ENCODE assay signal across 13 cellular contexts in the genomic region with DNA sequence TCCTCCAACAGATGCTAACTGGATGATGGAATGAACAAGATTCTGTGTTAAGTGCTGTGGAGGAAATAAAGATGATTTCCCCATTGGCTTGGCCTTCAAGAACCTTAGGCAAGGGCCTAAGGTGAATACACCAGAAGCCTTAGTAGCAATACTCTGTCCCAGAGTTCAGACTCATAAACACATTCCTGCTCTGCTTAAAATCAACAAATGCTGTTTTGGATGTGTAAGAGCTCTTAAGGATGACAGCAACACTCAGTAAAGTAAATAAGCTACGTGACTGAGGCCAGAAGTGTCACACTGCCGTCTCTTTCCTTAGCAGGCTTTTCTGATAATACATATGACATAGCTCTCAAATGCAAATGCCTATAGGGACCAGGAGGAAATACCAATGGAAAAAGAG.
"Had no signal": no experiment of that assay in that cellular context is flagged by ENCODE, and none has a peak within 500 bp of the region (broad histone marks: within the 10 kb centered on the region; RNA-seq: fewer than 3 reads in every experiment).

No MANE protein-coding gene starts in this region.

- ATAC-seq: activated naive CD4-positive, alpha-beta T cell treated with anti-CD3 and anti-CD28 coated beads, Interleukin-2, amount 50 U/mL, for 72 hours; activated T-cell treated with anti-CD3 and anti-CD28 coated beads, Interleukin-2, amount 50 U/mL, for 4 hours; stimulated activated effector memory CD8-positive, alpha-beta T cell treated with anti-CD3 and anti-CD28 coated beads, Interleukin-12 subunit alpha, Interleukin-12 subunit beta, amount 100 ng/mL, for 72 hours; T-cell; upper lobe of right lung had no signal

- H3K36me3 ChIP-seq: brain microvascular endothelial cell, gastrocnemius medialis, pancreas, upper lobe of right lung had no signal

- H3K4me3 Mint-ChIP-seq: activated CD4-positive, alpha-beta memory T cell treated with anti-CD3 and anti-CD28 coated beads for 36 hours; activated T-cell treated with anti-CD3 and anti-CD28 coated beads, Interleukin-2, amount 50 U/mL, for 4 hours; stimulated activated effector memory CD8-positive, alpha-beta T cell treated with anti-CD3 and anti-CD28 coated beads, Interleukin-12 subunit alpha, Interleukin-12 subunit beta, amount 100 ng/mL, for 72 hours; T-cell had no signal

- H3K27ac ChIP-seq: brain microvascular endothelial cell, upper lobe of right lung, VCaP had no signal

- H3K4me1 ChIP-seq: gastrocnemius medialis, pancreas, upper lobe of right lung had no signal

- H3K27ac Mint-ChIP-seq: activated CD4-positive, alpha-beta memory T cell treated with anti-CD3 and anti-CD28 coated beads for 36 hours; activated naive CD4-positive, alpha-beta T cell treated with anti-CD3 and anti-CD28 coated beads, Interleukin-2, amount 50 U/mL, for 72 hours; stimulated activated effector memory CD8-positive, alpha-beta T cell treated with anti-CD3 and anti-CD28 coated beads, Interleukin-12 subunit alpha, Interleukin-12 subunit beta, amount 100 ng/mL, for 72 hours; T-cell had no signal

- DNase-seq: activated CD4-positive, alpha-beta memory T cell treated with anti-CD3 and anti-CD28 coated beads for 36 hours; activated effector memory CD4-positive, alpha-beta T cell treated with anti-CD3 and anti-CD28 coated beads, Interleukin-2, amount 50 U/mL, for 16 hours; activated T-cell treated with anti-CD3 and anti-CD28 coated beads, Interleukin-2, amount 50 U/mL, for 4 hours; amygdala; brain microvascular endothelial cell; gastrocnemius medialis; kidney glomerular epithelial cell; pancreas; T-cell had no signal

- H3K27me3 ChIP-seq: gastrocnemius medialis, pancreas, upper lobe of right lung had no signal

- FAIRE-seq: pancreas had no signal

- H3K4me3 ChIP-seq: gastrocnemius medialis, pancreas, upper lobe of right lung had no signal

- H3K9me3 ChIP-seq: gastrocnemius medialis, pancreas had no signal

- H3K36me3 Mint-ChIP-seq: stimulated activated effector memory CD8-positive, alpha-beta T cell treated with anti-CD3 and anti-CD28 coated beads, Interleukin-12 subunit alpha, Interleukin-12 subunit beta, amount 100 ng/mL, for 72 hours; T-cell had no signal
